1 cellular context compared by ENCODE assay signal in genomic region chr1:161749509-161750407, GRCh38.
TF ChIP-seq lines count a peak whose summit lies in the region.

Gene DUSP12, plus strand, starts transcription at chr1:161749786. Its CDS starts 16 bp downstream, at chr1:161749802.

TF ChIP-seq in GM12878, 131 proteins besides CTCF, POLR2A, EP300 and RAD21 (continued from another document and continues in another):
- no peak for TF ChIP-seq IRF3 (IDR thresholded peaks at IDR 0.05)
- TF ChIP-seq RFX5 (IDR thresholded peaks at IDR 0.05; ENCODE audit: low read depth, low read length), result no peak
- 0 out of 2 replicates have a peak, but pooled peaks have one; percentile 46 for TF ChIP-seq DPF2 (IDR thresholded peaks at IDR 0.05)
- TF ChIP-seq CHD4 (IDR thresholded peaks at IDR 0.05), result no peak
- TF ChIP-seq MXI1 (IDR thresholded peaks at IDR 0.05; ENCODE audit: low read depth, low read length), result no peak; the same call in 1 of the 2 replicates
- TF ChIP-seq GABPA (IDR thresholded peaks at IDR 0.05; ENCODE audit: low read depth), result peak; percentile 71
- TF ChIP-seq PML (IDR thresholded peaks at IDR 0.05; ENCODE audit: low read length), result peak; percentile 91
- peak; percentile 37; the same call in 1 of the 2 replicates for TF ChIP-seq TBL1XR1 (IDR thresholded peaks at IDR 0.05; ENCODE audit: low read depth, low read length)
- TF ChIP-seq NFXL1 (IDR thresholded peaks at IDR 0.05; ENCODE audit: borderline replicate concordance), result no peak
- peak; percentile 52; the same call in 1 of the 2 replicates for TF ChIP-seq CREB1 (IDR thresholded peaks at IDR 0.05; ENCODE audit: low read depth)
- TF ChIP-seq POLR2AphosphoS2 (IDR thresholded peaks at IDR 0.05; ENCODE audit: low read depth, low read length), result 0 out of 2 replicates have a peak, but pooled peaks have one; percentile 37
- TF ChIP-seq BMI1 (IDR thresholded peaks at IDR 0.05; ENCODE audit: borderline replicate concordance), result no peak
- peak; percentile 21; the same call in 1 of the 2 replicates for TF ChIP-seq ZNF687 (IDR thresholded peaks at IDR 0.05)
- peak; percentile 96 for TF ChIP-seq ZBTB33 (IDR thresholded peaks at IDR 0.05)
- TF ChIP-seq CEBPZ (IDR thresholded peaks at IDR 0.05; ENCODE audit: low read depth, low read length), result no peak
- 0 out of 2 replicates have a peak, but pooled peaks have one; percentile 21 for TF ChIP-seq CBX5 (IDR thresholded peaks at IDR 0.05; ENCODE audit: low read depth)
- TF ChIP-seq PKNOX1 (IDR thresholded peaks at IDR 0.05), result peak; percentile 89
- TF ChIP-seq SUPT20H (IDR thresholded peaks at IDR 0.05; ENCODE audit: borderline replicate concordance, control insufficient read depth, low read depth, low read length), result no peak
- no peak for TF ChIP-seq WRNIP1 (IDR thresholded peaks at IDR 0.05; ENCODE audit: borderline replicate concordance, low read depth, low read length)
- no peak for TF ChIP-seq STAT3 (IDR thresholded peaks at IDR 0.05; ENCODE audit: low read depth, low read length)
- peak; percentile 19; the same call in 1 of the 2 replicates for TF ChIP-seq CHD2 (IDR thresholded peaks at IDR 0.05; ENCODE audit: borderline replicate concordance, low read depth, low read length)
- no peak for TF ChIP-seq TCF3 (IDR thresholded peaks at IDR 0.05; ENCODE audit: borderline replicate concordance, insufficient read depth, low read depth, low read length)
- no peak for TF ChIP-seq CBX3 (IDR thresholded peaks at IDR 0.05; ENCODE audit: borderline replicate concordance, low read depth)
- no peak for TF ChIP-seq SKIL (IDR thresholded peaks at IDR 0.05; ENCODE audit: low read depth, poor library complexity, severe bottlenecking)
- no peak for TF ChIP-seq ZNF207 (IDR thresholded peaks at IDR 0.05; ENCODE audit: borderline replicate concordance)
- no peak for TF ChIP-seq ZZZ3 (IDR thresholded peaks at IDR 0.05; ENCODE audit: control insufficient read depth, insufficient read length, low read depth)
- TF ChIP-seq SIX5 (IDR thresholded peaks at IDR 0.05; ENCODE audit: low read depth, low read length, severe bottlenecking), result peak; percentile 25
- no peak for TF ChIP-seq BCL3 (IDR thresholded peaks at IDR 0.05; ENCODE audit: borderline replicate concordance, insufficient read depth, low read depth, low read length, poor library complexity, severe bottlenecking)
- TF ChIP-seq SP1 (IDR thresholded peaks at IDR 0.05; ENCODE audit: low read depth, low read length), result peak; percentile 49
- 0 out of 4 replicates have a peak, but pooled peaks have one; percentile 25 to 54 for TF ChIP-seq IKZF2 (IDR thresholded peaks at IDR 0.05)
- peak in 1 of 2 experiments; percentile 62; a peak in 2 of 3 replicates for TF ChIP-seq EGR1 (IDR thresholded peaks at IDR 0.05; ENCODE audit: borderline replicate concordance in 1 of 2, low read depth in 2 of 2, low read length in 2 of 2)
- peak; percentile 90 for TF ChIP-seq NBN (IDR thresholded peaks at IDR 0.05)
- peak; percentile 69; the same call in 1 of the 2 replicates for TF ChIP-seq ZBTB40 (IDR thresholded peaks at IDR 0.05; ENCODE audit: borderline replicate concordance)
- no peak for TF ChIP-seq BCL11A (IDR thresholded peaks at IDR 0.05; ENCODE audit: low read depth, low read length)
- peak in 1 of 2 experiments; percentile 61; a peak in 1 of 4 replicates for TF ChIP-seq SRF (IDR thresholded peaks at IDR 0.05; ENCODE audit: low read depth in 2 of 2, low read length in 2 of 2)
- 0 out of 2 replicates have a peak, but pooled peaks have one; percentile 84 for TF ChIP-seq RBBP5 (conservative IDR thresholded peaks at IDR 0.05)
- peak; percentile 75 for TF ChIP-seq LARP7 (IDR thresholded peaks at IDR 0.05)
- TF ChIP-seq RCOR1 (conservative IDR thresholded peaks at IDR 0.05; ENCODE audit: low read depth, low read length), result no peak
- TF ChIP-seq BHLHE40 (IDR thresholded peaks at IDR 0.05; ENCODE audit: borderline replicate concordance in 1 of 2, low read depth in 2 of 2, low read length in 1 of 2), result 0 out of 4 replicates have a peak, but pooled peaks of 1 of the 2 experiments have one; percentile 18
